8 cellular contexts compared by ENCODE assay signal in the genomic region with DNA sequence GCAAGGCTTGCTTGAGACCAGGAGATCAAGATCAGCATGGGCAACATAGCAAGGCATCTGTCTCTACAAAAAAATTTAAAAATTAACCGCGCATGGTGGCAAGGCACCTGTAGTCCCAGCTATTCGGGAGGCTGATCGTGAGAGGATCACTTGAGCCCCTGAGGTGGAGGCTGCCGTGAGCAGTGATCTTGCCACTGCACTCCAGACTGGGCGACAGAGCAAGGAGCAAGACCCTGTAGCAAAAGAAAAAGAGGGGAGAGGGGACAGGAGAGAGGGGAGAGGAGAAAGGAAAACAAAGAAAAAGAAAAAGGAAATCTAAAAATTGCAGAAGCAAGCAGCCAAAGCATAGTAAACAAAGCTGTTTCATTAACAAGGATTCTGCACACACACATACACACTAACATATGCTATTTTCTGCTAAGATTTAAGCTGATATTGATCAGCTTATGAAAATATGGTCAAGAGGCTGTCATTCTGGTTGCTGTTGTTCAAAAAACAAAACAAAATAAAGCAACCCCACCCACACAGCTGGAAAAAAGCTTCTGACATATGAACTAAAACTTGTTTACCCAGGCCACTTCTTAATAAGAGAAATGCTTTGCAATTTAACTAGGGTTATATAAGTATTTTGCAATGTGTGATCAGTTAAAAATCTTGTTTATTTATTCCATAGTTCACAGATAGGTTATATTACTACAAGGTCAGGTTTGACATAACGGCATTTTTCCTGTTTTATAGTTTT. TPM values are rescaled to one million over a fixed set of nuclear protein-coding genes. Genes with fewer than 3 reads are reported as not detected.
DNase-seq lines count a peak whose midpoint lies in the region; ATAC-seq and TF ChIP-seq lines count a peak whose summit lies in the region.

No MANE protein-coding gene starts in this region.

- H3K4me3 Mint-ChIP-seq in IgD-negative memory B cell (peak overlapping the region; percentile 87 to 98 (median 94)), natural killer cell (peak overlapping the region; percentile 91)

- H3K36me3 Mint-ChIP-seq in IgD-negative memory B cell = peaks cover 2% of the 10 kb centered on the region
- no peaks in the 10 kb centered on the region for H3K36me3 Mint-ChIP-seq in natural killer cell

- H3K27ac Mint-ChIP-seq in IgD-negative memory B cell (peak overlapping the region; percentile 66 to 98 (median 83)), natural killer cell (peak overlapping the region; percentile 90 to 95)

- H3K4me3 ChIP-seq in AG09309 (ENCODE audit: control insufficient read depth, low read depth, low read length) (peak overlapping the region; percentile 81), choroid plexus epithelial cell (ENCODE audit: low read depth, low read length) (peak overlapping the region; percentile 81), WERI-Rb-1 (ENCODE audit: low read depth, low read length) (no peak overlapping the region)

- peaks cover 8% of the 10 kb centered on the region for H3K36me3 ChIP-seq in WERI-Rb-1

- H3K27me3 Mint-ChIP-seq in IgD-negative memory B cell (no peaks in the 10 kb centered on the region), natural killer cell (ENCODE audit: low read depth in 2 of 2) (no peaks in the 10 kb centered on the region)

- no peaks in the 10 kb centered on the region for H3K27me3 ChIP-seq in WERI-Rb-1 (ENCODE audit: insufficient read depth, low read depth, severe bottlenecking)

- DNase-seq in AG09309 (ENCODE audit: low read depth) (no peak), choroid plexus epithelial cell (ENCODE audit: low read depth) (no peak), natural killer cell (no peak), islet precursor cell (no peak), WERI-Rb-1 (no peak), posterior vena cava (ENCODE audit: low spot score) (no peak)

- H3K4me1 Mint-ChIP-seq in IgD-negative memory B cell (peaks cover 21 to 27% (median 23%) of the 10 kb centered on the region in 3 donors), natural killer cell (peaks cover 18 to 26% of the 10 kb centered on the region in 2 donors)

- no peak overlapping the region for H3K27ac ChIP-seq in WERI-Rb-1

- peaks cover 8% of the 10 kb centered on the region for H3K9me3 ChIP-seq in WERI-Rb-1 (ENCODE audit: severe bottlenecking)

- ATAC-seq in natural killer cell = no peak
- no peak for ATAC-seq in GM18502 (IDR thresholded peaks at IDR 0.05; ENCODE audit: poor library complexity, unreplicated experiment)

- H3K9me3 Mint-ChIP-seq in IgD-negative memory B cell (no peaks in the 10 kb centered on the region), natural killer cell (no peaks in the 10 kb centered on the region)

- TF ChIP-seq CTCF in AG09309 (IDR thresholded peaks at IDR 0.05; ENCODE audit: control insufficient read depth, insufficient read depth, low read depth, low read length, missing control alignments) (no peak), choroid plexus epithelial cell (conservative IDR thresholded peaks at IDR 0.05; ENCODE audit: low read depth, low read length) (no peak), natural killer cell (IDR thresholded peaks at IDR 0.05) (no peak), WERI-Rb-1 (IDR thresholded peaks at IDR 0.05; ENCODE audit: low read depth, low read length) (no peak)

- intact Hi-C loops in natural killer cell (cut with micrococcal nuclease) (no loop called here), posterior vena cava (cut with DNase I) (no loop called here)

RNA-seq across cellular contexts. Expression of a gene that starts 1.8 kb away (rescaled TPM):
- 18.2 TPM for polyA plus RNA-seq in IgD-negative memory B cell
- total RNA-seq in natural killer cell (10 to 100 TPM; 34.0 to 41.4 (median 38.2) TPM), posterior vena cava (10 to 100 TPM; 47.3 to 51.2 TPM)

RNA-seq across cellular contexts. Expression of a gene that starts 12.3 kb away (rescaled TPM):
- polyA plus RNA-seq in IgD-negative memory B cell = not detected
- total RNA-seq in natural killer cell (not detected), posterior vena cava (not detected)

RNA-seq across cellular contexts. Expression of a gene that starts 51.5 kb away (rescaled TPM):
- polyA plus RNA-seq in IgD-negative memory B cell = 19.8 TPM
- total RNA-seq in natural killer cell (10 to 100 TPM; 64.6 to 74.3 (median 70.5) TPM), posterior vena cava (10 to 100 TPM; 26.4 to 26.8 TPM)
